ENCODE assay signal across 23 cellular contexts in genomic region chr13:59422646-59423045, GRCh38.
"Had no signal": no experiment of that assay in that cellular context is flagged by ENCODE, and none has a peak within 500 bp of the region (broad histone marks: within the 10 kb centered on the region; RNA-seq: fewer than 3 reads in every experiment).

No MANE protein-coding gene starts in this region.

- H3K4me1 Mint-ChIP-seq: central memory CD8-positive, alpha-beta T cell; memory B cell had no signal

- H3K27me3 ChIP-seq: gastroesophageal sphincter, tibial nerve, uterus had no signal

- H3K4me3 Mint-ChIP-seq: activated CD8-positive, alpha-beta T cell treated with anti-CD3 and anti-CD28 coated beads for 36 hours; activated naive CD8-positive, alpha-beta T cell; brain; central memory CD8-positive, alpha-beta T cell; memory B cell; nephron; T-helper 1 cell treated with Interleukin-12 subunit alpha and Interleukin-12 subunit beta and Interleukin-4 antibody, amounts not matched to agents 30 μg/mL and 1 μg/mL, for 36 hours had no signal

- H3K9me3 Mint-ChIP-seq: activated CD8-positive, alpha-beta T cell treated with anti-CD3 and anti-CD28 coated beads for 36 hours; central memory CD8-positive, alpha-beta T cell; memory B cell had no signal

- H3K27me3 Mint-ChIP-seq: activated CD8-positive, alpha-beta T cell treated with anti-CD3 and anti-CD28 coated beads for 36 hours; brain; memory B cell; progenitor cell of endocrine pancreas had no signal

- H3K9me3 ChIP-seq: gastroesophageal sphincter, uterus had no signal

- H3K36me3 Mint-ChIP-seq: activated naive CD8-positive, alpha-beta T cell; brain; memory B cell had no signal

- H3K4me3 ChIP-seq: gastroesophageal sphincter, left ventricle myocardium inferior, tibial nerve, uterus had no signal

- H3K27ac Mint-ChIP-seq: activated CD8-positive, alpha-beta T cell treated with anti-CD3 and anti-CD28 coated beads for 36 hours; activated naive CD8-positive, alpha-beta T cell; brain; memory B cell; nephron; progenitor cell of endocrine pancreas; T-helper 1 cell treated with Interleukin-12 subunit alpha and Interleukin-12 subunit beta and Interleukin-4 antibody, amounts not matched to agents 30 μg/mL and 1 μg/mL, for 36 hours had no signal

- H3K4me1 ChIP-seq: uterus had no signal

- ATAC-seq: activated CD8-positive, alpha-beta T cell treated with anti-CD3 and anti-CD28 coated beads for 36 hours; gastroesophageal sphincter; right cardiac atrium had no signal

- H3K36me3 ChIP-seq: gastroesophageal sphincter, left ventricle myocardium inferior, tibial nerve, uterus had no signal

- H3K27ac ChIP-seq: epithelial cell of prostate, gastroesophageal sphincter, left ventricle myocardium inferior, tibial nerve, uterus had no signal

- DNase-seq: activated CD4-positive, alpha-beta T cell treated with anti-CD3 and anti-CD28 coated beads for 48 hours; activated CD8-positive, alpha-beta T cell treated with anti-CD3 and anti-CD28 coated beads for 36 hours; activated gamma-delta T cell treated with Interleukin-2 at 50 U/mL for 16 hours; activated T-cell treated with anti-CD3 and anti-CD28 coated beads, Interleukin-2, amount 50 U/mL, for 48 hours; amniotic stem cell; effector CD8-positive, alpha-beta T cell; left ventricle myocardium inferior; occipital lobe; right cardiac atrium; small intestine; stimulated activated CD4-positive, alpha-beta T cell treated with anti-CD3 and anti-CD28 coated beads, Interleukin-4, amount 100 ng/mL, for 24 hours; stimulated activated naive CD4-positive, alpha-beta T cell; uterus had no signal
